8 cellular contexts compared by ENCODE assay signal in genomic region chr19:58326914-58327726, GRCh38. TPM values are rescaled to one million over a fixed set of nuclear protein-coding genes. Genes with fewer than 3 reads are reported as not detected.
A peak's percentile ranks its signal among the peaks of the same experiment; 100 is the strongest.
DNase-seq lines count a peak whose midpoint lies in the region; ATAC-seq and TF ChIP-seq lines count a peak whose summit lies in the region.

Gene ZSCAN22 (plus strand): TSS chr19:58326994. CDS start chr19:58334803, 7,809 bp downstream.

- no peaks in the 10 kb centered on the region for H3K9me3 ChIP-seq in SJSA1 (replicated peaks)

- CTCF ChIA-PET in activated naive CD4-positive, alpha-beta T cell treated with anti-CD3 and anti-CD28 coated beads for 36 hours (lab: Charles Lee) = interaction anchor here (1.3 kb wide), 1 partner anchor 18 kb away, joined by 3 read pairs; no protein-coding TSS in a partner anchor

- no peaks in the 10 kb centered on the region for H3K4me1 Mint-ChIP-seq in activated naive CD4-positive, alpha-beta T cell treated with anti-CD3 and anti-CD28 coated beads for 36 hours (ENCODE audit: low read depth)

- no peaks in the 10 kb centered on the region for H3K9me3 Mint-ChIP-seq in activated naive CD4-positive, alpha-beta T cell treated with anti-CD3 and anti-CD28 coated beads for 36 hours

- H3K36me3 ChIP-seq in GM06990 (ENCODE audit: control insufficient read depth, insufficient read depth, low read length) = no peaks in the 10 kb centered on the region; the same call in 1 of the 2 replicates
- H3K36me3 ChIP-seq in SJSA1 = peaks cover 5% of the 10 kb centered on the region

- no peaks in the 10 kb centered on the region for H3K36me3 Mint-ChIP-seq in activated naive CD4-positive, alpha-beta T cell treated with anti-CD3 and anti-CD28 coated beads for 36 hours (ENCODE audit: low read depth)

- no peaks in the 10 kb centered on the region for H3K27me3 Mint-ChIP-seq in activated naive CD4-positive, alpha-beta T cell treated with anti-CD3 and anti-CD28 coated beads for 36 hours (ENCODE audit: low read depth)

- H3K4me3 ChIP-seq in GM06990 (replicated peaks; ENCODE audit: low read depth, low read length) = peak within 1 kb of the TSS; percentile 99
- peak within 1 kb of the TSS; percentile 78 for H3K4me3 ChIP-seq in HFF-Myc (replicated peaks; ENCODE audit: low read depth, low read length)
- peak within 1 kb of the TSS; percentile 82 for H3K4me3 ChIP-seq in SJSA1

- H3K4me1 ChIP-seq in SJSA1 (replicated peaks) = peaks cover 11% of the 10 kb centered on the region

- H3K27ac ChIP-seq in SJSA1 (peak within 1 kb of the TSS; percentile 65), temporal lobe (ENCODE audit: low read depth, low read length) (peak within 1 kb of the TSS; percentile 88)

- no peak for TF ChIP-seq CTCF in GM06990 (IDR thresholded peaks at IDR 0.05; ENCODE audit: insufficient read depth, low read length, poor library complexity, severe bottlenecking)
- TF ChIP-seq CTCF in HFF-Myc (IDR thresholded peaks at IDR 0.05; ENCODE audit: low read depth, low read length, missing control alignments) = no peak
- no peak for TF ChIP-seq CTCF in omental fat pad (IDR thresholded peaks at IDR 0.05)

- H3K27me3 ChIP-seq in GM06990 (replicated peaks; ENCODE audit: control insufficient read depth, insufficient read depth, low read length) = no peaks in the 10 kb centered on the region
- H3K27me3 ChIP-seq in SJSA1 (replicated peaks) = no peaks in the 10 kb centered on the region

- H3K4me3 Mint-ChIP-seq in activated naive CD4-positive, alpha-beta T cell treated with anti-CD3 and anti-CD28 coated beads for 36 hours = no peak within 1 kb of the TSS

- ATAC-seq in omental fat pad (ENCODE audit: low FRiP score) = peak; percentile 99

- intact Hi-C loops in activated naive CD4-positive, alpha-beta T cell treated with anti-CD3 and anti-CD28 coated beads for 36 hours (cut with micrococcal nuclease) = loop anchor here (1.0 to 5.0 kb wide), 12 partner anchors 22 to 217 kb away; partner anchors contain the start of genes ERVK3-1, TRIM28, ZBTB45 and ZNF132

- DNase-seq in GM06990 (ENCODE audit: extremely low read depth, insufficient read length) = peak; percentile 93
- DNase-seq in HFF-Myc (ENCODE audit: extremely low read depth, low read depth) = peak; percentile 86
- peak; percentile 94 for DNase-seq in MV-4-11 (lab: John Stamatoyannopoulos, UW)
- peak; percentile 96 to 97 for DNase-seq in SJSA1 (ENCODE audit: low read depth in 1 of 2, low spot score in 2 of 2)
- peak; percentile 95 for DNase-seq in activated naive CD4-positive, alpha-beta T cell treated with anti-CD3 and anti-CD28 coated beads for 36 hours
- peak; percentile 95 for DNase-seq in glomerular visceral epithelial cell (ENCODE audit: extremely low spot score)
- DNase-seq in omental fat pad (ENCODE audit: low spot score) = peak; percentile 97

- H3K27ac Mint-ChIP-seq in activated naive CD4-positive, alpha-beta T cell treated with anti-CD3 and anti-CD28 coated beads for 36 hours = no peak within 1 kb of the TSS

RNA-seq across cellular contexts. Expression of gene ZSCAN22, which starts in this region (rescaled TPM):
- total RNA-seq in SJSA1 (2014; rRNA removed; shearing (Covaris generic)) = 2.5 and 3.2 TPM in 2 replicates
- total RNA-seq in activated naive CD4-positive, alpha-beta T cell treated with anti-CD3 and anti-CD28 coated beads for 36 hours = 1 to 10 TPM; 1.2 to 1.3 TPM
- total RNA-seq in omental fat pad = 1 to 10 TPM; 2.0 to 3.7 (median 2.8) TPM
- total RNA-seq in temporal lobe = 2.2 TPM

Comparison
In these comparisons a context has a peak if more than half of its experiments do, and no peak if none do; other contexts are left out.
1. Peak in every context shown above with its lines: DNase-seq, ATAC-seq, H3K4me3 ChIP-seq and H3K27ac ChIP-seq.